ENCODE assay signal across 1 cellular context in genomic region chr21:28992526-28993292, GRCh38.
TF ChIP-seq lines count a peak whose summit lies in the region.

Gene LTN1, minus strand, starts transcription at chr21:28992877. Its CDS starts 72 bp downstream, at chr21:28992805.

TF ChIP-seq in K562, 482 proteins besides CTCF, POLR2A, EP300 and RAD21 (continued from another document and continues in another):
- peak; percentile 93 for TF ChIP-seq POLR2H (tag; IDR thresholded peaks at IDR 0.05; ENCODE audit: low read depth)
- peak; percentile 89 for TF ChIP-seq ZSCAN32 (CRISPR knock-in tag; IDR thresholded peaks at IDR 0.05)
- peak; percentile 90 for TF ChIP-seq PML (IDR thresholded peaks at IDR 0.05; ENCODE audit: low read length)
- no peak for TF ChIP-seq ZFPM2 (CRISPR knock-in tag; IDR thresholded peaks at IDR 0.05)
- no peak for TF ChIP-seq GTF3C2 (IDR thresholded peaks at IDR 0.05; ENCODE audit: borderline replicate concordance, extremely low read depth, insufficient read length)
- no peak; the same call in 1 of the 2 replicates for TF ChIP-seq CHAMP1 (IDR thresholded peaks at IDR 0.05)
- no peak for TF ChIP-seq MEF2A (IDR thresholded peaks at IDR 0.05; ENCODE audit: control insufficient read depth, low read depth, low read length)
- peak in 1 of 2 experiments; percentile 63 for TF ChIP-seq AFF1 (IDR thresholded peaks at IDR 0.05; ENCODE audit: low read depth in 1 of 2, partially characterized antibody in 2 of 2)
- TF ChIP-seq ZNF551 (CRISPR knock-in tag; IDR thresholded peaks at IDR 0.05), result no peak
- no peak for TF ChIP-seq RBM39 (optimal IDR thresholded peaks at IDR 0.05; ENCODE audit: low read depth, low read length)
- TF ChIP-seq HSF4 (CRISPR knock-in tag; IDR thresholded peaks at IDR 0.05; ENCODE audit: borderline replicate concordance), result no peak
- TF ChIP-seq RREB1 (CRISPR knock-in tag; IDR thresholded peaks at IDR 0.05), result peak; percentile 68; the same call in 1 of the 2 replicates
- no peak for TF ChIP-seq ZNF778 (CRISPR knock-in tag; IDR thresholded peaks at IDR 0.05)
- peak; percentile 75; the same call in 1 of the 2 replicates for TF ChIP-seq ZNF511 (CRISPR knock-in tag; IDR thresholded peaks at IDR 0.05)
- TF ChIP-seq KDM2B (CRISPR knock-in tag; IDR thresholded peaks at IDR 0.05), result no peak
- TF ChIP-seq ZNF507 (tag; conservative IDR thresholded peaks at IDR 0.05), result no peak
- TF ChIP-seq FOXP4 (CRISPR knock-in tag; IDR thresholded peaks at IDR 0.05; ENCODE audit: borderline replicate concordance), result no peak
- peak; percentile 93 for TF ChIP-seq CREB1 (IDR thresholded peaks at IDR 0.05)
- peak; percentile 94 for TF ChIP-seq CREB1 (CRISPR knock-in tag; IDR thresholded peaks at IDR 0.05)
- peak; percentile 84 for TF ChIP-seq CHD2 (IDR thresholded peaks at IDR 0.05; ENCODE audit: low read depth, low read length)
- no peak for TF ChIP-seq ARHGAP35 (IDR thresholded peaks at IDR 0.05; ENCODE audit: partially characterized antibody)
- TF ChIP-seq SNAPC5 (CRISPR knock-in tag; IDR thresholded peaks at IDR 0.05), result no peak
- TF ChIP-seq GATAD2A (IDR thresholded peaks at IDR 0.05), result no peak
- no peak for TF ChIP-seq ZNF274 (IDR thresholded peaks at IDR 0.05; ENCODE audit: borderline replicate concordance, low read depth, low read length)
- peak; percentile 84 for TF ChIP-seq MYC (IDR thresholded peaks at IDR 0.05; ENCODE audit: low read depth, low read length)
- TF ChIP-seq MYC (CRISPR knock-in tag; IDR thresholded peaks at IDR 0.05; ENCODE audit: borderline replicate concordance, low read depth), result no peak
- TF ChIP-seq SETDB1 (IDR thresholded peaks at IDR 0.05; ENCODE audit: low read length), result no peak
- peak; percentile 74 for TF ChIP-seq TAF7 (tag; IDR thresholded peaks at IDR 0.05)
- peak; percentile 54; the same call in 1 of the 2 replicates for TF ChIP-seq NFATC3 (IDR thresholded peaks at IDR 0.05)
- peak; percentile 37; the same call in 1 of the 2 replicates for TF ChIP-seq SMARCA4 (IDR thresholded peaks at IDR 0.05)
- TF ChIP-seq PRMT5 (CRISPR knock-in tag; IDR thresholded peaks at IDR 0.05), result no peak
- no peak for TF ChIP-seq ZKSCAN3 (CRISPR knock-in tag; IDR thresholded peaks at IDR 0.05)
- 0 out of 2 replicates have a peak, but pooled peaks have one; percentile 49 for TF ChIP-seq ZHX1 (conservative IDR thresholded peaks at IDR 0.05; ENCODE audit: low read length)
- TF ChIP-seq ZNF780A (CRISPR knock-in tag; IDR thresholded peaks at IDR 0.05), result no peak
- TF ChIP-seq ZNF586 (CRISPR knock-in tag; conservative IDR thresholded peaks at IDR 0.05), result no peak; the same call in 1 of the 2 replicates
- TF ChIP-seq ZNF324 (CRISPR knock-in tag; IDR thresholded peaks at IDR 0.05), result no peak
- peak; percentile 60 for TF ChIP-seq DACH1 (IDR thresholded peaks at IDR 0.05; ENCODE audit: partially characterized antibody)
- TF ChIP-seq ZBTB9 (CRISPR knock-in tag; IDR thresholded peaks at IDR 0.05), result peak; percentile 50; the same call in 1 of the 2 replicates
- TF ChIP-seq ZNF785 (CRISPR knock-in tag; IDR thresholded peaks at IDR 0.05), result no peak
